1 cellular context compared by ENCODE assay signal in the genomic region with DNA sequence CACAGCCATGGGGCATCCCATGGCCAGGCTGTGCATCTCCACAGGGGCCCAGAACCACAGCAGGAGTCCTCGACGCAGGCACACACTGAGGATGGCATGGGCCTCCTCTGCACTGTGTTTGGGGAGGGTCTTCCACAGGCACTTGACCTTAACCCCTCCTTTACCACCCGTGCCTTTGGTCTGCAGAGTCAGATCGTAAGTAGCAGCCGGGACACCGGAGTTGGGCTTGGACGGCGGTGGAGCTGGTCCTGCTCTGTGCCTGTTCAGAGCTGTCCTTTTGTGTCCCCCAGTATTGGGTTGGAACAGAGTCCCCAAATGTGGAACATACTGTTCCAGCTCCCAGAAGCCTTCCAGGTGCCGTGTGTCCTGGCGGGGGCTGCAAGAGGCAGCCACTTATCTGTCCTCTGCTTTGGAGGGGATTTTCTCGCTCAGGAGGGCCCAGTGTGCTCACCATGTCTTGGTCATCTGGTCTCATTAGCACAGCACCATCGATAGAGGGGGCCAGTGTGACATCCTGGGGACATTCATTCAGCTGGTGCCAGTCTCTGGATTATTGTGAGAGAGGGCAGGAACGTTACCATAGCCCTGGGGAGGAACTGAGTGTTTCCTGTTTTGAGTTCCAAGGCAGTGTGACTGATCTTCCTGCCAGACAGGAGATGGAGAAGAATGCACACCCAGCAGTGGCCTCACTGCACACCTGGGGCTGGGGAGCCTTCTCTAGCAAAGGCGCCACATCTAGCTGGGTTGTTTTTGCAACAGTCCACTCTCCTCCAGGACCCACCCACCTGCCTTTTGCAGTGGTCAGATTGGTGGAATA.
TF ChIP-seq lines count a peak whose summit lies in the region.

No MANE protein-coding gene starts in this region.

TF ChIP-seq in HCT116, 20 proteins besides CTCF, POLR2A, EP300 and RAD21 (continued from another document):
- TF ChIP-seq, protein P1, sequence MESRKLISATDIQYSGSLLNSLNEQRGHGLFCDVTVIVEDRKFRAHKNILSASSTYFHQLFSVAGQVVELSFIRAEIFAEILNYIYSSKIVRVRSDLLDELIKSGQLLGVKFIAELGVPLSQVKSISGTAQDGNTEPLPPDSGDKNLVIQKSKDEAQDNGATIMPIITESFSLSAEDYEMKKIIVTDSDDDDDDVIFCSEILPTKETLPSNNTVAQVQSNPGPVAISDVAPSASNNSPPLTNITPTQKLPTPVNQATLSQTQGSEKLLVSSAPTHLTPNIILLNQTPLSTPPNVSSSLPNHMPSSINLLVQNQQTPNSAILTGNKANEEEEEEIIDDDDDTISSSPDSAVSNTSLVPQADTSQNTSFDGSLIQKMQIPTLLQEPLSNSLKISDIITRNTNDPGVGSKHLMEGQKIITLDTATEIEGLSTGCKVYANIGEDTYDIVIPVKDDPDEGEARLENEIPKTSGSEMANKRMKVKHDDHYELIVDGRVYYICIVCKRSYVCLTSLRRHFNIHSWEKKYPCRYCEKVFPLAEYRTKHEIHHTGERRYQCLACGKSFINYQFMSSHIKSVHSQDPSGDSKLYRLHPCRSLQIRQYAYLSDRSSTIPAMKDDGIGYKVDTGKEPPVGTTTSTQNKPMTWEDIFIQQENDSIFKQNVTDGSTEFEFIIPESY (IDR thresholded peaks at IDR 0.05; ENCODE audit: extremely low read depth, insufficient replicate concordance, low read length), result no peak
- TF ChIP-seq CEBPB (IDR thresholded peaks at IDR 0.05; ENCODE audit: low read depth) (no peak), ZFX (IDR thresholded peaks at IDR 0.05) (no peak), SIN3A (IDR thresholded peaks at IDR 0.05; ENCODE audit: low read depth) (no peak)
- TF ChIP-seq, protein P2, sequence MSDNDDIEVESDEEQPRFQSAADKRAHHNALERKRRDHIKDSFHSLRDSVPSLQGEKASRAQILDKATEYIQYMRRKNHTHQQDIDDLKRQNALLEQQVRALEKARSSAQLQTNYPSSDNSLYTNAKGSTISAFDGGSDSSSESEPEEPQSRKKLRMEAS (IDR thresholded peaks at IDR 0.05), result no peak; the same call in 1 of the 2 replicates
